20 cellular contexts compared by ENCODE assay signal in genomic region chr9:76026796-76027195, GRCh38.
"Had no signal": no experiment of that assay in that cellular context is flagged by ENCODE, and none has a peak within 500 bp of the region (broad histone marks: within the 10 kb centered on the region; RNA-seq: fewer than 3 reads in every experiment).

No MANE protein-coding gene starts in this region.

- H2AFZ ChIP-seq: neural progenitor cell had no signal

- H3K36me3 ChIP-seq: ovary had no signal

- H3K9me3 Mint-ChIP-seq: activated CD4-positive, alpha-beta memory T cell treated with anti-CD3 and anti-CD28 coated beads for 36 hours; endodermal cell; mesothelial cell of epicardium; neural progenitor cell had no signal

- H3K4me2 ChIP-seq: neural progenitor cell had no signal

- H3K27me3 ChIP-seq: dorsolateral prefrontal cortex, gastroesophageal sphincter, heart right ventricle, neural progenitor cell, ovary, stomach, testis, upper lobe of right lung had no signal

- H3K27ac Mint-ChIP-seq: activated CD4-positive, alpha-beta memory T cell treated with anti-CD3 and anti-CD28 coated beads for 36 hours; endodermal cell; mesothelial cell of epicardium; neural progenitor cell had no signal

- DNase-seq: activated CD4-positive, alpha-beta memory T cell treated with anti-CD3 and anti-CD28 coated beads for 36 hours; activated CD8-positive, alpha-beta memory T cell treated with anti-CD3 and anti-CD28 coated beads, Interleukin-2, amount 50 U/mL, for 4 hours; activated gamma-delta T cell treated with Interleukin-2 at 50 U/mL for 16 hours; activated T-cell treated with anti-CD3 and anti-CD28 coated beads, Interleukin-2, amount 50 U/mL, for 48 hours; dorsolateral prefrontal cortex; endodermal cell; heart right ventricle; left cardiac atrium; lower lobe of right lung; ovary; stimulated activated CD4-positive, alpha-beta T cell treated with anti-CD3 and anti-CD28 coated beads, Interleukin-2, amount 100 ng/mL, for 24 hours; stomach; T-helper 9 cell; testis; upper lobe of right lung had no signal

- H3K4me3 ChIP-seq: dorsolateral prefrontal cortex, gastroesophageal sphincter, heart right ventricle, lower lobe of right lung, neural progenitor cell, ovary, stomach, testis, upper lobe of right lung had no signal

- H3K27me3 Mint-ChIP-seq: activated CD4-positive, alpha-beta memory T cell treated with anti-CD3 and anti-CD28 coated beads for 36 hours had no signal

- H3K4me3 Mint-ChIP-seq: activated CD4-positive, alpha-beta memory T cell treated with anti-CD3 and anti-CD28 coated beads for 36 hours; endodermal cell; mesothelial cell of epicardium; neural progenitor cell had no signal

- H3K27ac ChIP-seq: dorsolateral prefrontal cortex, gastroesophageal sphincter, heart right ventricle, lower lobe of right lung, neural progenitor cell, ovary, stomach, testis, upper lobe of right lung had no signal

- H3K4me1 ChIP-seq: heart right ventricle, lower lobe of right lung, testis, upper lobe of right lung had no signal

- H3K9me3 ChIP-seq: gastroesophageal sphincter, heart right ventricle, lower lobe of right lung, stomach, testis, upper lobe of right lung had no signal

- ATAC-seq: activated CD4-positive, CD25-positive, alpha-beta regulatory T cell treated with anti-CD3 and anti-CD28 coated beads, Interleukin-2, amount 50 U/mL, for 24 hours; gastroesophageal sphincter; heart right ventricle; left cardiac atrium; lower lobe of right lung; sciatic nerve; upper lobe of right lung had no signal

- H3K9ac ChIP-seq: neural progenitor cell had no signal
